8 cellular contexts compared by ENCODE assay signal in the genomic region with DNA sequence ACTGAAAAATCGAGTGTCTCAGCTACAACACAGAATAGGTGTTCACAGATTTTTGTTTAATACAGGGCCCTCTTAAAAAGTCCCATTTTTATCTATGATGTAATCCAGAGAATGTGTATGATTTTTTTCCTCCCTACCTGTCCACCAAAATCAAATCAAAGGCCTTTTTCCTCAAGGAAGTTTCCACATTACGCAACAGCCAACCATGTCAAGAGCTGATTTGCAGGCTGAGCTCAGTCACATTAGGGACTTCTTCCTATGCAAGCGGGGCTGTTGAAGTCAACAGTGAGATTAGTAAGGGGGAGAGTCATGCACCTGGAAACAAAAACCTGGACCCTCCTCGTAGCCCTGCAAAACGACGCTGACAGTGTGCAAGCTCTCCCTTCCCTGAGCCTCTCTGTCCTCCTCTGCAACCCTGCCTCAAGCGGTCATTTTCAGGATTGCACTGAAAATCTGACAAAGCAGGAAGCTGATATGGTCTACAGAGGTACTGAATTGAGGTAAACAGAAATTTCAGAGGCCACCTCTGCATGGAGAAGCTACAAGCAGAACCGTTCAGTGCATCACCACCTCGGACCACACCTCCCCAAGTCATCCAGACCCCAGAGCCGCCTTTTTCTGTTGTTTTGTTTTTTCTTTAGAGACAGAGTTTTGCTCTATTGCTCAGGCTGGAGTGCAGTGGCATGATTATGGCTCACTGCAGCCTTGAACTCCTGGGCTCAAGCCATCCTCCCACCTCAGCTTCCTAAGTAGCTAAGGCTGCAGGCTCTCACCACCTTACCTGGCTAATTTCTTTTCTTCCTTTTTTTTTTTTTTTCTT. TPM values are rescaled to one million over a fixed set of nuclear protein-coding genes. Genes with fewer than 3 reads are reported as not detected.
DNase-seq lines count a peak whose midpoint lies in the region; ATAC-seq and TF ChIP-seq lines count a peak whose summit lies in the region.

No MANE protein-coding gene starts in this region.

- H3K4me1 Mint-ChIP-seq in T-helper 17 cell: peaks cover 9% of the 10 kb centered on the region

- peak; percentile 66 for DNase-seq in SIG-M5 treated with dmso at 0.1 percent for 504 hours (lab: John Stamatoyannopoulos, UW; ENCODE audit: unreplicated experiment)
- no peak for DNase-seq in SIG-M5 (lab: John Stamatoyannopoulos, UW)
- DNase-seq in NB4 (ENCODE audit: low read depth): peak; percentile 37
- peak in 2 of 3 donors; percentile 17 to 62 for DNase-seq in T-helper 17 cell
- peak; percentile 68 for DNase-seq in astrocyte of the hippocampus (ENCODE audit: low read depth, low spot score)
- DNase-seq in kidney glomerular epithelial cell (lab: John Stamatoyannopoulos, UW): peak; percentile 34
- peak; percentile 42 to 57 (median 49) for DNase-seq in stimulated activated CD4-positive, alpha-beta T cell treated with anti-CD3 and anti-CD28 coated beads, TNF-alpha, amount 100 ng/mL, for 24 hours (ENCODE audit: low read depth in 3 of 3)

- H3K4me3 ChIP-seq in NB4 (ENCODE audit: low read depth, low read length): no peak overlapping the region

- peak; percentile 66 for TF ChIP-seq CTCF in NB4 (IDR thresholded peaks at IDR 0.05; ENCODE audit: low read depth, low read length)

- ATAC-seq in HG02588 (IDR thresholded peaks at IDR 0.05; ENCODE audit: unreplicated experiment) (peak; percentile 96), T-helper 17 cell (peak; percentile 98)

- peak overlapping the region; percentile 55 for H3K4me3 Mint-ChIP-seq in T-helper 17 cell

- peaks cover 27% of the 10 kb centered on the region for H3K27me3 Mint-ChIP-seq in T-helper 17 cell

- peaks cover 5% of the 10 kb centered on the region for H3K36me3 Mint-ChIP-seq in T-helper 17 cell (ENCODE audit: low read depth)

- no peak overlapping the region for H3K27ac Mint-ChIP-seq in T-helper 17 cell

- no peaks in the 10 kb centered on the region for H3K9me3 ChIP-seq in T-helper 17 cell (ENCODE audit: control insufficient read depth, low read length, poor library complexity, severe bottlenecking)

- TF ChIP-seq POLR2A in NB4 (IDR thresholded peaks at IDR 0.05; ENCODE audit: extremely low read depth, insufficient read length): no peak

RNA-seq across cellular contexts. Expression of gene SFXN1, which starts 13.7 kb away (rescaled TPM):
- 10 to 100 TPM; 59.4 to 88.3 TPM for total RNA-seq in T-helper 17 cell

RNA-seq across cellular contexts. Expression of gene DRD1, which starts 20.6 kb away (rescaled TPM):
- total RNA-seq in T-helper 17 cell: not detected
